Comparison of ENCODE assay signal across 17 cellular contexts in the genomic region with DNA sequence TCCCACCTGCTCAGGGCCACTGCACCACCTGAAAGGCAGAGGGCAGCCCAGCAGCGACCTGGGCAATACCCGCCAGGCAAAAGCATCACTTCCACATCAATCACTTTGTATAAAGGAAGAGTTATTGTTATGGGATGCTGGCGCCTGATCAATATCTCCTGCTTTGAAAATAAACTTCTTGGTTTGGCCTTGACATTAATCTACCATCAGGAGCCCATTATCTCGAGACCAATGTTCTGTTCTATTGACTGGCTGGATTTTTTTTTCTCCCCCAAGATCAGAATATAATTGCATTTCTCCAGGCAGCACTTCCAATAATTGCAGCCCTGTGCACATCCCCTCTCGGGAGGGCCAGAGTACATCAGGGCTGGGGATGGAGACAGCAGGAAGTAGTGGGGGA.
"Had no signal": no experiment of that assay in that cellular context is flagged by ENCODE, and none has a peak within 500 bp of the region (broad histone marks: within the 10 kb centered on the region; RNA-seq: fewer than 3 reads in every experiment).

No MANE protein-coding gene starts in this region.

- H3K27me3 Mint-ChIP-seq: activated CD8-positive, alpha-beta memory T cell treated with anti-CD3 and anti-CD28 coated beads, Interleukin-2, amount 10 ng/mL, durations not matched to agents 7 days and 5 days; activated naive CD4-positive, alpha-beta T cell treated with anti-CD3 and anti-CD28 coated beads, Interleukin-2, amount 10 ng/mL, durations not matched to agents 7 days and 5 days; natural killer cell treated with Interleukin-12 subunit alpha and Interleukin-12 subunit beta and Interleukin-15 and Interleukin-18, amount 100 ng/mL, for 72 hours had no signal

- ATAC-seq: activated CD8-positive, alpha-beta memory T cell treated with anti-CD3 and anti-CD28 coated beads, Interleukin-2, amount 10 ng/mL, durations not matched to agents 7 days and 5 days; activated CD8-positive, alpha-beta T cell treated with anti-CD3 and anti-CD28 coated beads, Interleukin-2, amount 10 ng/mL, durations not matched to agents 7 days and 5 days; left ventricle myocardium superior; mucosa of descending colon; natural killer cell treated with Interleukin-12 subunit alpha and Interleukin-12 subunit beta and Interleukin-15 and Interleukin-18, amount 100 ng/mL, for 72 hours; right cardiac atrium; WTC11 had no signal

- H3K9me3 Mint-ChIP-seq: activated naive CD4-positive, alpha-beta T cell treated with anti-CD3 and anti-CD28 coated beads, Interleukin-2, amount 10 ng/mL, durations not matched to agents 7 days and 5 days; dendritic cell treated with granulocyte-macrophage colony-stimulating factor and Interleukin-4, amounts not matched to agents 40 ng/mL and 50 ng/mL, for 4 days; natural killer cell treated with Interleukin-12 subunit alpha and Interleukin-12 subunit beta and Interleukin-15 and Interleukin-18, amount 100 ng/mL, for 72 hours; T-helper 1 cell treated with Interleukin-12 subunit alpha and Interleukin-12 subunit beta and Interleukin-4 antibody, amounts not matched to agents 30 μg/mL and 1 μg/mL, for 36 hours; WTC11 had no signal

- H3K4me3 Mint-ChIP-seq: activated CD8-positive, alpha-beta memory T cell treated with anti-CD3 and anti-CD28 coated beads, Interleukin-2, amount 10 ng/mL, durations not matched to agents 7 days and 5 days; activated CD8-positive, alpha-beta T cell treated with anti-CD3 and anti-CD28 coated beads, Interleukin-2, amount 10 ng/mL, durations not matched to agents 7 days and 5 days; activated naive CD4-positive, alpha-beta T cell treated with anti-CD3 and anti-CD28 coated beads, Interleukin-2, amount 10 ng/mL, durations not matched to agents 7 days and 5 days; dendritic cell treated with granulocyte-macrophage colony-stimulating factor and Interleukin-4, amounts not matched to agents 40 ng/mL and 50 ng/mL, for 4 days; natural killer cell treated with Interleukin-12 subunit alpha and Interleukin-12 subunit beta and Interleukin-15 and Interleukin-18, amount 100 ng/mL, for 72 hours; T-helper 1 cell treated with Interleukin-12 subunit alpha and Interleukin-12 subunit beta and Interleukin-4 antibody, amounts not matched to agents 30 μg/mL and 1 μg/mL, for 36 hours; WTC11 had no signal

- DNase-seq: activated CD4-positive, alpha-beta T cell treated with anti-CD3 and anti-CD28 coated beads for 1 hour; activated CD8-positive, alpha-beta memory T cell treated with anti-CD3 and anti-CD28 coated beads, Interleukin-2, amount 10 ng/mL, durations not matched to agents 7 days and 5 days; activated CD8-positive, alpha-beta T cell treated with anti-CD3 and anti-CD28 coated beads, Interleukin-2, amount 10 ng/mL, durations not matched to agents 7 days and 5 days; activated effector memory CD4-positive, alpha-beta T cell treated with anti-CD3 and anti-CD28 coated beads, Interleukin-2, amount 50 U/mL, for 16 hours; activated naive CD4-positive, alpha-beta T cell treated with anti-CD3 and anti-CD28 coated beads, Interleukin-2, amount 10 ng/mL, durations not matched to agents 7 days and 5 days; amniotic stem cell; brain microvascular endothelial cell; foreskin melanocyte; left ventricle myocardium superior; mucosa of descending colon; right cardiac atrium; stimulated activated naive CD4-positive, alpha-beta T cell treated with Interleukin-2 at 50 U/mL for 16 hours; SW 1271 had no signal

- H3K36me3 Mint-ChIP-seq: activated CD8-positive, alpha-beta memory T cell treated with anti-CD3 and anti-CD28 coated beads, Interleukin-2, amount 10 ng/mL, durations not matched to agents 7 days and 5 days; activated naive CD4-positive, alpha-beta T cell treated with anti-CD3 and anti-CD28 coated beads, Interleukin-2, amount 10 ng/mL, durations not matched to agents 7 days and 5 days; natural killer cell treated with Interleukin-12 subunit alpha and Interleukin-12 subunit beta and Interleukin-15 and Interleukin-18, amount 100 ng/mL, for 72 hours; WTC11 had no signal

- H3K27ac Mint-ChIP-seq: activated CD8-positive, alpha-beta memory T cell treated with anti-CD3 and anti-CD28 coated beads, Interleukin-2, amount 10 ng/mL, durations not matched to agents 7 days and 5 days; activated CD8-positive, alpha-beta T cell treated with anti-CD3 and anti-CD28 coated beads, Interleukin-2, amount 10 ng/mL, durations not matched to agents 7 days and 5 days; activated naive CD4-positive, alpha-beta T cell treated with anti-CD3 and anti-CD28 coated beads, Interleukin-2, amount 10 ng/mL, durations not matched to agents 7 days and 5 days; dendritic cell treated with granulocyte-macrophage colony-stimulating factor and Interleukin-4, amounts not matched to agents 40 ng/mL and 50 ng/mL, for 4 days; T-helper 1 cell treated with Interleukin-12 subunit alpha and Interleukin-12 subunit beta and Interleukin-4 antibody, amounts not matched to agents 30 μg/mL and 1 μg/mL, for 36 hours; WTC11 had no signal
